16 cellular contexts compared by ENCODE assay signal in genomic region chr9:130675396-130675795, GRCh38. TPM values are rescaled to one million over a fixed set of nuclear protein-coding genes. Genes with fewer than 3 reads are reported as not detected.
DNase-seq lines count a peak whose midpoint lies in the region; ATAC-seq and TF ChIP-seq lines count a peak whose summit lies in the region.
"Had no signal": no experiment of that assay in that cellular context is flagged by ENCODE, and none has a peak within 500 bp of the region (broad histone marks: within the 10 kb centered on the region; RNA-seq: fewer than 3 reads in every experiment).

No MANE protein-coding gene starts in this region.

- no peak overlapping the region for H3K27ac ChIP-seq in right atrium auricular region

- no peak overlapping the region for H3K4me3 ChIP-seq in right atrium auricular region

- DNase-seq in Right ventricle myocardium inferior (ENCODE audit: missing footprints) (peak; percentile 61), right atrium auricular region (ENCODE audit: low spot score) (no peak), NCI-H2171 (lab: John Stamatoyannopoulos, UW) (peak; percentile 84), astrocyte of the hippocampus (ENCODE audit: low read depth, low spot score) (peak; percentile 62), foreskin melanocyte (no peak), chondrocyte (ENCODE audit: low spot score) (no peak)
- DNase-seq: C1 segment of cervical spinal cord; Calu3; CD4-positive, alpha-beta T cell; DMS153; GF-D8; HCEC 1CT; HFFc6 had no signal

- intact Hi-C loops in Right ventricle myocardium inferior (cut with DNase I), result no loop called here

- H3K36me3 Mint-ChIP-seq in chondrocyte (ENCODE audit: low read depth), result no peaks in the 10 kb centered on the region

- TF ChIP-seq CTCF in right atrium auricular region (IDR thresholded peaks at IDR 0.05), result no peak
- no peak for TF ChIP-seq CTCF in chondrocyte (IDR thresholded peaks at IDR 0.05)

- H3K4me3 Mint-ChIP-seq in chondrocyte (ENCODE audit: unreplicated experiment), result no peak overlapping the region
- H3K4me3 Mint-ChIP-seq: B cell; CD4-positive, alpha-beta T cell; HFFc6 had no signal

- ATAC-seq in Right ventricle myocardium inferior, result no peak
- no peak for ATAC-seq in GM19463 (IDR thresholded peaks at IDR 0.05; ENCODE audit: unreplicated experiment)

- H3K27ac Mint-ChIP-seq in chondrocyte (ENCODE audit: unreplicated experiment), result no peak overlapping the region
- H3K27ac Mint-ChIP-seq: B cell; CD4-positive, alpha-beta T cell; HFFc6 had no signal

- H3K9me3 Mint-ChIP-seq in chondrocyte (ENCODE audit: low read depth), result no peaks in the 10 kb centered on the region
- H3K9me3 Mint-ChIP-seq: CD4-positive, alpha-beta T cell; HFFc6 had no signal

- no peaks in the 10 kb centered on the region for H3K27me3 ChIP-seq in right atrium auricular region

- no peaks in the 10 kb centered on the region for H3K4me1 ChIP-seq in right atrium auricular region

- H3K27me3 Mint-ChIP-seq in chondrocyte (ENCODE audit: low read depth), result peaks cover 3% of the 10 kb centered on the region

- H3K4me1 Mint-ChIP-seq in chondrocyte (ENCODE audit: low read depth), result peaks cover 6% of the 10 kb centered on the region
- H3K4me1 Mint-ChIP-seq: B cell had no signal

- no peaks in the 10 kb centered on the region for H3K36me3 ChIP-seq in right atrium auricular region

- no peaks in the 10 kb centered on the region for H3K9me3 ChIP-seq in right atrium auricular region

RNA-seq across cellular contexts. Expression of gene PRDM12, which starts 11.0 kb away (rescaled TPM):
- not detected for total RNA-seq in Right ventricle myocardium inferior
- total RNA-seq in right atrium auricular region, result not detected
- 0.10 to 0.23 TPM in 2 of 3 replicates, not detected in the other for total RNA-seq in chondrocyte
- total RNA-seq: B cell, Calu3, H4 had no signal

RNA-seq across cellular contexts. Expression of gene EXOSC2, which starts 18.2 kb away (rescaled TPM):
- 11.2 TPM for total RNA-seq in Right ventricle myocardium inferior
- total RNA-seq in right atrium auricular region, result 10 to 100 TPM in 1 of 2 donors, 1 to 10 TPM in 1; 7.3 to 15.9 TPM
- 15.6 to 27.7 TPM (median 16.2 TPM) in 3 replicates for total RNA-seq in chondrocyte

Comparison
In these comparisons a context has a peak if more than half of its experiments do, and no peak if none do; other contexts are left out.
1. DNase-seq: peak in Right ventricle myocardium inferior (single experiment), NCI-H2171 (single experiment) and astrocyte of the hippocampus (single experiment); none in right atrium auricular region (single experiment), foreskin melanocyte (single experiment) and chondrocyte (single experiment).